Comparison of ENCODE assay signal across 8 cellular contexts in the genomic region with DNA sequence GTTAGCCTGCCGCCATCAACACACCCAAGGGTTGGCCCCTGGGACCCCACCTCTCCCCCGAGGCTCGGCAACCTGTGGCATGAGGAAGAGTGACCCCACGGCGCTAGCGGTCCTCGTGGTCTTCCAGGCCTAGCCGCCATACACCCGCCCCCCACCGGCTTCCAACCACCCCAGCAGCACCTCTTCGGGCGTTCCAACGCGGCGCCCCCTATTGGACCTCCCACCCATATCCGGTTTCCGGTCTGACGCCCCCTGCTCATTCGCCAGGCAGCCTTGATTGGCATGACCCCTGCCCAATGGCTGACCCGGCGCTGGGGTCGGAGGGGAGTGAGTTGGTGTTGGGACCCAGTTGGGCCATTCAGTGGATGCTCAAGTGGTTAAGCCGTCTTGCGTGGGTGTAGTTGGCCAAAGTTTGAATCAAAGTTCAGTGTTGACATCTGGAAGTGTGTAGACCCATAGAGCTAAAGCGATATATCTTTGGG. TPM values are rescaled to one million over a fixed set of nuclear protein-coding genes. Genes with fewer than 3 reads are reported as not detected.
DNase-seq lines count a peak whose midpoint lies in the region; ATAC-seq and TF ChIP-seq lines count a peak whose summit lies in the region.

A gene (minus strand): TSS at position 210 of the 482 bp plus-strand sequence.

- H3K36me3 Mint-ChIP-seq in activated T-helper 2 cell treated with anti-CD3 and anti-CD28 coated beads, Interferon-gamma antibody, Interleukin-2, Interleukin-4, amounts not matched to agents 10 μg/mL and 5 μg/mL and 100 μg/mL, durations not matched to agents 14 hours and 24 hours and 36 hours (ENCODE audit: low read depth), result no peaks in the 10 kb centered on the region

- H3K27me3 Mint-ChIP-seq in activated T-helper 2 cell treated with anti-CD3 and anti-CD28 coated beads, Interferon-gamma antibody, Interleukin-2, Interleukin-4, amounts not matched to agents 10 μg/mL and 5 μg/mL and 100 μg/mL, durations not matched to agents 14 hours and 24 hours and 36 hours (ENCODE audit: low read depth), result peaks cover 41% of the 10 kb centered on the region

- H3K27me3 ChIP-seq in OCI-LY1 (ENCODE audit: insufficient read depth, low read length) (no peaks in the 10 kb centered on the region), foreskin keratinocyte (peaks cover 49% of the 10 kb centered on the region)

- peak within 1 kb of the TSS; percentile 78 for H3K9ac ChIP-seq in OCI-LY1 (ENCODE audit: low read length)

- no peaks in the 10 kb centered on the region for H3K36me3 ChIP-seq in OCI-LY1 (ENCODE audit: insufficient read depth, low read length)

- H3K27ac Mint-ChIP-seq in activated T-helper 2 cell treated with anti-CD3 and anti-CD28 coated beads, Interferon-gamma antibody, Interleukin-2, Interleukin-4, amounts not matched to agents 10 μg/mL and 5 μg/mL and 100 μg/mL, durations not matched to agents 14 hours and 24 hours and 36 hours, result peak within 1 kb of the TSS; percentile 24

- no peaks in the 10 kb centered on the region for H3K9me2 ChIP-seq in OCI-LY1 (ENCODE audit: low read depth, low read length)

- intact Hi-C loops in activated T-helper 2 cell treated with anti-CD3 and anti-CD28 coated beads, Interferon-gamma antibody, Interleukin-2, Interleukin-4, amounts not matched to agents 10 μg/mL and 5 μg/mL and 100 μg/mL, durations not matched to agents 14 hours and 24 hours and 36 hours (cut with micrococcal nuclease), result loop anchor here (2.0 to 5.0 kb wide), 3 partner anchors 32 to 552 kb away; a partner anchor contains a TSS

- H3K79me2 ChIP-seq in OCI-LY1 (ENCODE audit: insufficient read depth, low read length), result no peaks in the 10 kb centered on the region

- peak within 1 kb of the TSS; percentile 67 for H3K4me2 ChIP-seq in OCI-LY1 (ENCODE audit: low read length)

- H3K4me3 ChIP-seq in OCI-LY1 (ENCODE audit: low read depth, low read length, poor library complexity, severe bottlenecking), result peak within 1 kb of the TSS; percentile 76

- no peaks in the 10 kb centered on the region for H3K9me3 ChIP-seq in OCI-LY1 (ENCODE audit: low read length)

- H3K4me1 ChIP-seq in OCI-LY1 (ENCODE audit: insufficient read depth, low read length, severe bottlenecking) (peaks cover 25% of the 10 kb centered on the region), foreskin keratinocyte (no peaks in the 10 kb centered on the region)

- H2AFZ ChIP-seq in OCI-LY1 (ENCODE audit: low read length), result no peak within 1 kb of the TSS

- TF ChIP-seq CTCF in OCI-LY1 (IDR thresholded peaks at IDR 0.05; ENCODE audit: low read length), result no peak
- peak; percentile 21 for TF ChIP-seq CTCF in foreskin keratinocyte (conservative IDR thresholded peaks at IDR 0.05)
- no peak for TF ChIP-seq CTCF in omental fat pad (IDR thresholded peaks at IDR 0.05)

- H3K4me3 Mint-ChIP-seq in activated T-helper 2 cell treated with anti-CD3 and anti-CD28 coated beads, Interferon-gamma antibody, Interleukin-2, Interleukin-4, amounts not matched to agents 10 μg/mL and 5 μg/mL and 100 μg/mL, durations not matched to agents 14 hours and 24 hours and 36 hours (ENCODE audit: low read depth), result peak within 1 kb of the TSS; percentile 90

- H3K9me3 Mint-ChIP-seq in activated T-helper 2 cell treated with anti-CD3 and anti-CD28 coated beads, Interferon-gamma antibody, Interleukin-2, Interleukin-4, amounts not matched to agents 10 μg/mL and 5 μg/mL and 100 μg/mL, durations not matched to agents 14 hours and 24 hours and 36 hours, result no peaks in the 10 kb centered on the region

- no peaks in the 10 kb centered on the region for H3F3A ChIP-seq in OCI-LY1 (ENCODE audit: insufficient read depth, low read length)

- no peak within 1 kb of the TSS for H3K27ac ChIP-seq in OCI-LY1 (ENCODE audit: low read depth, low read length, poor library complexity, severe bottlenecking)
- no peak within 1 kb of the TSS for H3K27ac ChIP-seq in foreskin keratinocyte
- no peak within 1 kb of the TSS for H3K27ac ChIP-seq in substantia nigra (ENCODE audit: low read depth, low read length, poor library complexity, severe bottlenecking)

- DNase-seq in activated T-helper 2 cell treated with anti-CD3 and anti-CD28 coated beads, Interferon-gamma antibody, Interleukin-2, Interleukin-4, amounts not matched to agents 10 μg/mL and 5 μg/mL and 100 μg/mL, durations not matched to agents 14 hours and 24 hours and 36 hours (ENCODE audit: low spot score), result peak; percentile 80
- DNase-seq in foreskin keratinocyte, result peak; percentile 33 to 61
- DNase-seq in omental fat pad (ENCODE audit: low spot score), result peak; percentile 73
- DNase-seq in substantia nigra (lab: John Stamatoyannopoulos, UW), result peak in 45 of 49 donors; percentile 9 to 79 (median 46)
- DNase-seq in NCI-H526 treated with DMSO at 0.1 percent for 48 hours (lab: John Stamatoyannopoulos, UW), result no peak

- H3K4me1 Mint-ChIP-seq in activated T-helper 2 cell treated with anti-CD3 and anti-CD28 coated beads, Interferon-gamma antibody, Interleukin-2, Interleukin-4, amounts not matched to agents 10 μg/mL and 5 μg/mL and 100 μg/mL, durations not matched to agents 14 hours and 24 hours and 36 hours (ENCODE audit: low read depth), result peaks cover 30% of the 10 kb centered on the region

- ATAC-seq in GM18502 (IDR thresholded peaks at IDR 0.05; ENCODE audit: poor library complexity, unreplicated experiment) (peak; percentile 86), HG02870 (IDR thresholded peaks at IDR 0.05; ENCODE audit: unreplicated experiment) (peak; percentile 81), foreskin keratinocyte (peak; percentile 66), omental fat pad (ENCODE audit: low FRiP score) (peak; percentile 43)

- H4K20me1 ChIP-seq in OCI-LY1 (ENCODE audit: insufficient read depth, low read length), result no peaks in the 10 kb centered on the region

RNA-seq across cellular contexts. Expression of the gene that starts here (rescaled TPM):
- 1.7 and 1.9 TPM in 2 replicates for total RNA-seq in activated T-helper 2 cell treated with anti-CD3 and anti-CD28 coated beads, Interferon-gamma antibody, Interleukin-2, Interleukin-4, amounts not matched to agents 10 μg/mL and 5 μg/mL and 100 μg/mL, durations not matched to agents 14 hours and 24 hours and 36 hours
- total RNA-seq in foreskin keratinocyte (0.27 and 0.63 TPM in 2 replicates), omental fat pad (under 1 TPM in 1 of 4 donors, not detected in 3; 0.28 TPM)
- polyA plus RNA-seq in foreskin keratinocyte, result 0.16 and 0.39 TPM in 2 replicates

Comparison
In these comparisons a context has a peak if more than half of its experiments do, and no peak if none do; other contexts are left out.
1. Peak in DNase-seq and ATAC-seq in foreskin keratinocyte; RNA of the gene not detected or under 1 TPM.
2. Peak in DNase-seq and ATAC-seq in omental fat pad; RNA of the gene not detected or under 1 TPM.